In genomic region chr17:31147507-31148202, GRCh38 we compare ENCODE assay signal across 1 cellular context.
TF ChIP-seq lines count a peak whose summit lies in the region.

No MANE protein-coding gene starts in this region.

TF ChIP-seq in K562, 482 proteins besides CTCF, POLR2A, EP300 and RAD21:
- no peak for TF ChIP-seq BCL6 (CRISPR knock-in tag; IDR thresholded peaks at IDR 0.05)
- TF ChIP-seq HMBOX1 (IDR thresholded peaks at IDR 0.05), result 0 out of 2 replicates have a peak, but pooled peaks have one; percentile 19
